ENCODE assay signal across 22 cellular contexts in the genomic region with DNA sequence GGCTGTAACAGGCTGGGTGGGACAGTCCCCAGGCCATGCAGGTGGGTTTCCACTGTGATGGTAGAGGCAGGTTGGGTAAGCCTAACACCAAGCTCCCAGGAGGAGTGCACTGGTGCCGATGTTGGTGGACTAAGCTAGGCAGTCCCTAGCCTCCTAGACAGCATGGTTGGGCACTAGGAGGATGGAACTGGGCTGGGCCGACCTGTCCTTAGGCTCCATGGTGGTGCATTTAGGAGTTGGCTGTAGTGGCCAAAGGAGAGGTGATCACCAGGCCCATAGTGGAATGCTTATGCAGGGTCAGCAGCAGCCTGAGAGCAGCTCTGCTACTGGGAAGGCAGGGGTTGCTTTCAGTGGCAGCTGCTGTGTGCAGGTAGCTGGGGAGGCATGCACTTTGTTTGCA.
"Had no signal": no experiment of that assay in that cellular context is flagged by ENCODE, and none has a peak within 500 bp of the region (broad histone marks: within the 10 kb centered on the region; RNA-seq: fewer than 3 reads in every experiment).

No MANE protein-coding gene starts in this region.

- H3K4me3 Mint-ChIP-seq: IgD-negative memory B cell had no signal

- H3K4me1 ChIP-seq: SJCRH30 had no signal

- H3K36me3 Mint-ChIP-seq: IgD-negative memory B cell had no signal

- H3K4me3 ChIP-seq: SJCRH30 had no signal

- H3K9me3 ChIP-seq: SJCRH30 had no signal

- H3K27ac Mint-ChIP-seq: IgD-negative memory B cell had no signal

- H3K27me3 ChIP-seq: SJCRH30 had no signal

- FAIRE-seq: HepG2, RCC 7860 had no signal

- ATAC-seq: HepG2, SK-N-SH treated with all-trans-retinoic acid at 6 μM for 48 hours had no signal

- H3K27ac ChIP-seq: RWPE1, SJCRH30 had no signal

- H3K27me3 Mint-ChIP-seq: IgD-negative memory B cell had no signal

- H3K4me1 Mint-ChIP-seq: IgD-negative memory B cell had no signal

- H3K36me3 ChIP-seq: SJCRH30 had no signal

- DNase-seq: KBM-7, MV-4-11, NCI-H1048, NCI-H1105 treated with DMSO at 0.1 percent for 48 hours, NCI-H1417 treated with DMSO at 0.1 percent for 48 hours, NCI-H146, NCI-H1694 treated with DMSO at 0.1 percent for 48 hours, NCI-H1930, NCI-H2081, NCI-H2107, NCI-H2227 treated with DMSO at 0.1 percent for 48 hours, NCI-H524, NCI-H526 treated with DMSO at 0.1 percent for 48 hours, NCI-H748 treated with DMSO at 0.1 percent for 48 hours, SHP77 treated with DMSO at 0.1 percent for 48 hours, SJCRH30, T-helper 1 cell had no signal
